Comparison of ENCODE assay signal across 13 cellular contexts in genomic region chr17:8681175-8681949, GRCh38. TPM values are rescaled to one million over a fixed set of nuclear protein-coding genes. Genes with fewer than 3 reads are reported as not detected.
DNase-seq lines count a peak whose midpoint lies in the region; FAIRE-seq and TF ChIP-seq lines count a peak whose summit lies in the region.
"Had no signal": no experiment of that assay in that cellular context is flagged by ENCODE, and none has a peak within 500 bp of the region (broad histone marks: within the 10 kb centered on the region; RNA-seq: fewer than 3 reads in every experiment).

No MANE protein-coding gene starts in this region.

- peaks cover 4% of the 10 kb centered on the region for H3K36me3 Mint-ChIP-seq in neural crest cell (ENCODE audit: low read depth)

- FAIRE-seq in HTR-8/SVneo (lab: Jason Lieb, UNC), result no peak
- FAIRE-seq: H54 had no signal

- peak overlapping the region; percentile 71 for H3K27ac Mint-ChIP-seq in neural crest cell (ENCODE audit: unreplicated experiment)
- H3K27ac Mint-ChIP-seq: activated naive CD4-positive, alpha-beta T cell treated with anti-CD3 and anti-CD28 coated beads for 36 hours had no signal

- DNase-seq in RPMI7951 (ENCODE audit: low read depth), result peak; percentile 80
- peak; percentile 81 for DNase-seq in fibroblast of mammary gland (ENCODE audit: low read depth)
- DNase-seq in neural crest cell (ENCODE audit: low read depth, low spot score), result no peak
- DNase-seq in NCI-H510A treated with DMSO at 0.1 percent for 48 hours (lab: John Stamatoyannopoulos, UW), result no peak
- DNase-seq in HTR-8/SVneo (ENCODE audit: insufficient read length, low spot score), result no peak
- DNase-seq in inferior parietal cortex (ENCODE audit: extremely low spot score), result no peak
- no peak for DNase-seq in dorsolateral prefrontal cortex
- DNase-seq: activated CD4-positive, alpha-beta T cell treated with anti-CD3 and anti-CD28 coated beads, Interleukin-2, amount 50 U/mL, for 48 hours; activated naive CD4-positive, alpha-beta T cell treated with anti-CD3 and anti-CD28 coated beads for 36 hours; kidney glomerular epithelial cell; NCI-H748 treated with DMSO at 0.1 percent for 48 hours had no signal

- H3K4me1 Mint-ChIP-seq in neural crest cell, result peaks cover 18% of the 10 kb centered on the region

- H3K4me3 Mint-ChIP-seq in neural crest cell, result no peak overlapping the region
- H3K4me3 Mint-ChIP-seq: activated naive CD4-positive, alpha-beta T cell treated with anti-CD3 and anti-CD28 coated beads for 36 hours had no signal

- H3K9me3 Mint-ChIP-seq in neural crest cell, result peaks cover 9% of the 10 kb centered on the region
- H3K9me3 Mint-ChIP-seq: activated naive CD4-positive, alpha-beta T cell treated with anti-CD3 and anti-CD28 coated beads for 36 hours had no signal

- H3K36me3 ChIP-seq in ACC112 (ENCODE audit: insufficient read depth, low read length), result no peaks in the 10 kb centered on the region

- H3K27me3 ChIP-seq in ACC112 (ENCODE audit: insufficient read depth, low read length), result peaks cover 9% of the 10 kb centered on the region; the same call in 1 of the 2 replicates
- peaks cover 0 to 3% (median 0%) of the 10 kb centered on the region in 45 donors for H3K27me3 ChIP-seq in dorsolateral prefrontal cortex

- no peak overlapping the region for H3K27ac ChIP-seq in ACC112 (ENCODE audit: low read depth, low read length)
- no peak overlapping the region for H3K27ac ChIP-seq in dorsolateral prefrontal cortex

- TF ChIP-seq CTCF in fibroblast of mammary gland (conservative IDR thresholded peaks at IDR 0.05; ENCODE audit: control insufficient read depth, insufficient read depth, low read depth, low read length) (no peak), neural crest cell (conservative IDR thresholded peaks at IDR 0.05) (no peak), dorsolateral prefrontal cortex (IDR thresholded peaks at IDR 0.05 in 54 of 56, conservative IDR thresholded peaks at IDR 0.05 in 2 of 56; ENCODE audit: low read depth in 1 of 56, partially characterized antibody in 56 of 56) (no peak)

- no peaks in the 10 kb centered on the region for H3K27me3 Mint-ChIP-seq in neural crest cell (ENCODE audit: low read depth)

- H2AFZ ChIP-seq in ACC112 (ENCODE audit: low read length, unreplicated experiment), result peak overlapping the region; percentile 100

- intact Hi-C loops in dorsolateral prefrontal cortex (cut with DNase I), result no loop called here

- peak overlapping the region; percentile 79 for H3K4me3 ChIP-seq in ACC112 (ENCODE audit: low read depth, low read length)
- H3K4me3 ChIP-seq in fibroblast of mammary gland (ENCODE audit: control insufficient read depth, low read depth, low read length), result peak overlapping the region; percentile 33
- peak overlapping the region in 1 of 59 donors; percentile 11 for H3K4me3 ChIP-seq in dorsolateral prefrontal cortex

- no peaks in the 10 kb centered on the region for H3K79me2 ChIP-seq in ACC112 (ENCODE audit: control insufficient read depth, insufficient read depth, low read length, unreplicated experiment)

- H3K4me1 ChIP-seq in ACC112 (ENCODE audit: control insufficient read depth, insufficient read depth, low read length, unreplicated experiment), result peaks cover 12% of the 10 kb centered on the region

RNA-seq across cellular contexts. Expression of gene MYH10, which starts 50.8 kb away (rescaled TPM):
- 18.8 and 21.9 TPM in 2 replicates for total RNA-seq in RPMI7951 (2014; rRNA removed; shearing (Covaris generic))
- total RNA-seq in neural crest cell, result 270 and 273 TPM in 2 replicates
- total RNA-seq in dorsolateral prefrontal cortex, result 100 to 1,000 TPM in 108 of 120 experiments, 10 to 100 TPM in 12; 56.0 to 204 (median 131) TPM

Comparison
In these comparisons a context has a peak if more than half of its experiments do, and no peak if none do; other contexts are left out.
1. DNase-seq: peak in RPMI7951 (single experiment) and fibroblast of mammary gland (single experiment); none in neural crest cell (single experiment), NCI-H510A treated with DMSO at 0.1 percent for 48 hours (single experiment), HTR-8/SVneo (single experiment), inferior parietal cortex (single experiment) and dorsolateral prefrontal cortex (0 of 10).